ENCODE assay signal across 8 cellular contexts in genomic region chr13:19782727-19783682, GRCh38.
DNase-seq lines count a peak whose midpoint lies in the region; ATAC-seq and FAIRE-seq lines count a peak whose summit lies in the region.

Gene PSPC1, minus strand, starts transcription at chr13:19782945. Its CDS starts 188 bp downstream, at chr13:19782757.

- FAIRE-seq in GM19239 (lab: Jason Lieb, UNC): peak; percentile 96
- FAIRE-seq in colon (lab: Jason Lieb, UNC): peak; percentile 38

- peak; percentile 86 for ATAC-seq in HG03457 (IDR thresholded peaks at IDR 0.05; ENCODE audit: unreplicated experiment)

- peak; percentile 97 for DNase-seq in Ammon's horn (ENCODE audit: low spot score)
- DNase-seq in GM19239 (ENCODE audit: insufficient read length, low spot score): peak; percentile 93
- peak; percentile 94 to 98 for DNase-seq in NCI-H526 (lab: John Stamatoyannopoulos, UW)
- peak; percentile 96 for DNase-seq in activated CD4-positive, alpha-beta T cell treated with anti-CD3 and anti-CD28 coated beads for 48 hours
- peak; percentile 91 for DNase-seq in kidney glomerular epithelial cell (lab: John Stamatoyannopoulos, UW)
- peak; percentile 88 to 92 for DNase-seq in stimulated activated CD4-positive, alpha-beta T cell treated with anti-CD3 and anti-CD28 coated beads, Interleukin-1b, Interleukin-23, amount 100 ng/mL, for 1 hour (ENCODE audit: low read depth in 2 of 2)

Comparison
In these comparisons a context has a peak if more than half of its experiments do, and no peak if none do; other contexts are left out.
1. Peak in every context shown above with its lines: DNase-seq and ATAC-seq.